11 cellular contexts compared by ENCODE assay signal in the genomic region with DNA sequence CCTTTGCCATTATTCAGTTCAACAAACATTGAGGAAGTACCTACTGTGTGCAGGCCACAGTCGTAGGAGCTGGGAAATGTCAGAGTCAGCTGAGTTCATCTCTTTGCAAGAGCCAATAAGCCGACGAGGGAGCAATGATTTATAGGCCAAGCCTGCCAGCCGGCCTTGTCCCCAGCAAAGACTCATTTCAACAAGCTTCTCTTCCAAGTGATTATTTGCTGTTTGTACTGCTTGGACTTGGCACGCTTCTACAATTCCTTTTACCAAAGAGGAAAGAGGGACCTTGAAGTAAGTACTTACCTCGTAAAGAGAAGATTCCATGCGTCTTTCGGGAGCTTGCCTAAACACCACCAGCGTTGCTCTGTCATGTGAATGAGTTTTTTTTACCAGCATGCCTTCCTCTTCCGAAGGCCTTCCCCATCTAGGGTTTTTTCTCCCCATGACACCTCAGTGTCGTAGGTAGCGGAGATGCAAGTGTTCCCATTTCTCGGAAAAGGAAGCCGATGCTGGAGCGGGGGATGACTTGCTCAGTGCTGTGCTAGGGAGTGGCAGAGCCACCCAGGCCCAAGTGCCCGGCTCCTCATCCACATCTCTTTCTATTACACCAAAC.
DNase-seq lines count a peak whose midpoint lies in the region; ATAC-seq and TF ChIP-seq lines count a peak whose summit lies in the region.
"Had no signal": no experiment of that assay in that cellular context is flagged by ENCODE, and none has a peak within 500 bp of the region (broad histone marks: within the 10 kb centered on the region; RNA-seq: fewer than 3 reads in every experiment).

No MANE protein-coding gene starts in this region.

- H3K9ac ChIP-seq in MM.1S (ENCODE audit: low read length) = no peak overlapping the region

- H3K4me3 ChIP-seq in SJCRH30 (peak overlapping the region; percentile 59), gastrocnemius medialis (peak overlapping the region; percentile 42 to 55 (median 46)), MM.1S (ENCODE audit: low read length) (no peak overlapping the region)
- H3K4me3 ChIP-seq: spleen had no signal

- H3K36me3 ChIP-seq in SJCRH30 (no peaks in the 10 kb centered on the region), gastrocnemius medialis (no peaks in the 10 kb centered on the region), MM.1S (replicated peaks; ENCODE audit: insufficient read depth, low read length) (no peaks in the 10 kb centered on the region)
- H3K36me3 ChIP-seq: spleen had no signal

- no peaks in the 10 kb centered on the region for H4K20me1 ChIP-seq in MM.1S (ENCODE audit: insufficient read depth, low read length)

- H3K4me1 ChIP-seq in SJCRH30 (peaks cover 50% of the 10 kb centered on the region), gastrocnemius medialis (peaks cover 57 to 58% of the 10 kb centered on the region in 2 donors), MM.1S (ENCODE audit: low read length) (no peaks in the 10 kb centered on the region)

- H2AFZ ChIP-seq in MM.1S (ENCODE audit: low read length) = no peak overlapping the region

- in situ Hi-C loops in gastrocnemius medialis (cut with MboI; ENCODE audit: low sequenced_read_pairs in 4 of 4) = loop anchor here in 1 of 4 donors (5.0 kb wide), 1 partner anchor 224 kb away; no protein-coding TSS in a partner anchor

- no peak overlapping the region for H3K4me2 ChIP-seq in MM.1S (ENCODE audit: low read depth, low read length)

- ATAC-seq in Right ventricle myocardium superior (ENCODE audit: poor library complexity) = peak; percentile 76
- peak; percentile 43 to 44 for ATAC-seq in gastrocnemius medialis
- no peak for ATAC-seq in HG02759 (IDR thresholded peaks at IDR 0.05; ENCODE audit: unreplicated experiment)
- ATAC-seq: activated naive CD4-positive, alpha-beta T cell treated with anti-CD3 and anti-CD28 coated beads, Interleukin-2, amount 50 U/mL, for 72 hours had no signal

- peak overlapping the region; percentile 86 for H3K27ac ChIP-seq in SJCRH30
- H3K27ac ChIP-seq in gastrocnemius medialis = peak overlapping the region; percentile 93 to 97 (median 96)
- no peak overlapping the region for H3K27ac ChIP-seq in MM.1S (ENCODE audit: low read length)
- H3K27ac ChIP-seq: spleen had no signal

- H3K9me3 ChIP-seq in SJCRH30 (replicated peaks) (no peaks in the 10 kb centered on the region), gastrocnemius medialis (no peaks in the 10 kb centered on the region), MM.1S (replicated peaks; ENCODE audit: insufficient read depth, low read length) (no peaks in the 10 kb centered on the region)
- H3K9me3 ChIP-seq: spleen had no signal

- DNase-seq in DMS79 (lab: John Stamatoyannopoulos, UW) = peak; percentile 39
- peak; percentile 55 to 72 for DNase-seq in SJCRH30
- peak; percentile 57 for DNase-seq in Right ventricle myocardium superior
- peak; percentile 79 to 88 for DNase-seq in gastrocnemius medialis
- DNase-seq in MM.1S = no peak
- DNase-seq in NCI-H1048 (lab: John Stamatoyannopoulos, UW) = no peak
- no peak for DNase-seq in OCI-M1 (lab: John Stamatoyannopoulos, UW)
- DNase-seq: CD4-positive, CD25-positive, alpha-beta regulatory T cell; spleen had no signal

- no peaks in the 10 kb centered on the region for H3F3A ChIP-seq in MM.1S (ENCODE audit: insufficient read depth, low read length)

- peak in 1 of 2 donors; percentile 5 for TF ChIP-seq POLR2A in gastrocnemius medialis (IDR thresholded peaks at IDR 0.05)

- no peaks in the 10 kb centered on the region for H3K9me2 ChIP-seq in MM.1S (replicated peaks; ENCODE audit: insufficient read depth, low read length)

- intact Hi-C loops in Right ventricle myocardium superior (cut with DNase I) = no loop called here
- intact Hi-C loops in gastrocnemius medialis (cut with DNase I; ENCODE audit: low total_unique reads) = loop anchor here (1.0 to 2.0 kb wide), 5 partner anchors 41 to 223 kb away; no protein-coding TSS in a partner anchor

- H3K79me2 ChIP-seq in MM.1S (ENCODE audit: low read length) = no peaks in the 10 kb centered on the region

- H3K27me3 ChIP-seq in SJCRH30 (no peaks in the 10 kb centered on the region), gastrocnemius medialis (no peaks in the 10 kb centered on the region), MM.1S (replicated peaks; ENCODE audit: insufficient read depth, low read length) (no peaks in the 10 kb centered on the region)
- H3K27me3 ChIP-seq: spleen had no signal

- TF ChIP-seq CTCF in gastrocnemius medialis (IDR thresholded peaks at IDR 0.05 in 4 of 5, conservative IDR thresholded peaks at IDR 0.05 in 1 of 5) (no peak), MM.1S (IDR thresholded peaks at IDR 0.05; ENCODE audit: low read length) (no peak)

Comparison
In these comparisons a context has a peak if more than half of its experiments do, and no peak if none do; other contexts are left out.
1. DNase-seq: peak in DMS79 (single experiment), SJCRH30 (2 of 2), Right ventricle myocardium superior (single experiment) and gastrocnemius medialis (2 of 2); none in MM.1S (single experiment), NCI-H1048 (single experiment) and OCI-M1 (single experiment).